17 cellular contexts compared by ENCODE assay signal in the genomic region with DNA sequence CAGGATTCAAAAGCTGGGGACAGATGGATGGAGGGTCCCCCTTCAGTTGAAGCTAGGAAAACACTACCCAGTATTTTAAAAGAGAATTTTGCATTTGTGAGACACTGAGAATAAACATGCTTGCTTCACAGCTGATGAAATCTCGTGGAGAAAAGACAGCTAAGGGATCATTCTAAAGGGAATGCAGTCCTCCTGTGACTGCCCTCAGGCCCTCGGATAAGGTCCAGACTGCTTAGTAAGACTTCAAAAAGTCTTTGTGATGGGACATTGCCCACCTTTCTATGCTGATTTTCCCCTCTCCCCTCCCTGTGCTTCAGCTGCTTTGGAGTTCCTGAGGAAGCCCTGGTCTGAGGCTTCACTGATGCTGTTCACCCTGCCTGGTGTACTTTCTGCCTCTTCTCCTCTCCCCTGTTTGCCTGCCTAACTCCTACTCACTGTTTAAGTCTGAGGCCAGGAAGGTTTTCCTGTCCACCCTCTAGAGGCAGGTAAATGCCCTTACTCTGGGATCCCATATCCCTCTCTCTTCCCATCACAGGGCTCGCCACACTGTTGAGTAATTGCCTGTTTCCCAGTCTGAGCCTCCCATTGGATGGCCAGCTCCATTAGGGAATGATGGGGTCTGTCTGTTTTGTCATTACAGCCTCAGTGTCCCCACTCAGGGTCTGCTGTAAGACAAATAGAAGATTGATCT.
"Had no signal": no experiment of that assay in that cellular context is flagged by ENCODE, and none has a peak within 500 bp of the region (broad histone marks: within the 10 kb centered on the region; RNA-seq: fewer than 3 reads in every experiment).

No MANE protein-coding gene starts in this region.

- ATAC-seq: activated CD8-positive, alpha-beta T cell treated with anti-CD3 and anti-CD28 coated beads for 36 hours; activated T-cell treated with anti-CD3 and anti-CD28 coated beads, Interleukin-2, amount 50 U/mL, for 4 hours; left lung had no signal

- H3K27ac ChIP-seq: breast epithelium, coronary artery, left lung, thyroid gland had no signal

- H3K27me3 ChIP-seq: breast epithelium, left lung, thyroid gland had no signal

- H3K4me3 Mint-ChIP-seq: activated CD4-positive, alpha-beta T cell treated with anti-CD3 and anti-CD28 coated beads, Interleukin-2, amount 10 ng/mL, durations not matched to agents 24 days and 14 days; activated CD8-positive, alpha-beta T cell treated with anti-CD3 and anti-CD28 coated beads for 36 hours; activated naive CD4-positive, alpha-beta T cell treated with anti-CD3 and anti-CD28 coated beads for 36 hours; activated T-cell treated with anti-CD3 and anti-CD28 coated beads, Interleukin-2, amount 50 U/mL, for 4 hours; neural crest cell; T-helper 2 cell treated with Interferon-gamma antibody and Interleukin-4, amounts not matched to agents 5 μg/mL and 100 μg/mL, for 36 hours had no signal

- H3K4me3 ChIP-seq: breast epithelium, coronary artery, left lung, thyroid gland had no signal

- H3K9me3 Mint-ChIP-seq: neural crest cell; T-helper 2 cell treated with Interferon-gamma antibody and Interleukin-4, amounts not matched to agents 5 μg/mL and 100 μg/mL, for 36 hours had no signal

- H3K4me1 Mint-ChIP-seq: activated CD4-positive, alpha-beta T cell treated with anti-CD3 and anti-CD28 coated beads, Interleukin-2, amount 10 ng/mL, durations not matched to agents 24 days and 14 days; neural crest cell had no signal

- FAIRE-seq: endometrium, frontal cortex had no signal

- DNase-seq: activated CD4-positive, alpha-beta T cell treated with anti-CD3 and anti-CD28 coated beads, Interleukin-2, amount 10 ng/mL, durations not matched to agents 24 days and 14 days; activated CD4-positive, CD25-positive, alpha-beta regulatory T cell; activated CD8-positive, alpha-beta T cell treated with anti-CD3 and anti-CD28 coated beads for 36 hours; activated naive CD4-positive, alpha-beta T cell treated with anti-CD3 and anti-CD28 coated beads for 36 hours; activated T-cell treated with anti-CD3 and anti-CD28 coated beads, Interleukin-2, amount 50 U/mL, for 4 hours; left lung; retina; stimulated activated CD4-positive, alpha-beta T cell treated with anti-CD3 and anti-CD28 coated beads, Interleukin-12 subunit alpha, Interleukin-12 subunit beta, amount 100 ng/mL, for 4 hours; stimulated activated CD4-positive, alpha-beta T cell treated with anti-CD3 and anti-CD28 coated beads, Interleukin-2, amount 100 ng/mL, for 24 hours; stimulated activated naive CD4-positive, alpha-beta T cell treated with Interleukin-2 at 50 U/mL for 16 hours; thyroid gland had no signal

- H3K36me3 ChIP-seq: breast epithelium, left lung, thyroid gland had no signal

- H3K9me3 ChIP-seq: breast epithelium, left lung, thyroid gland had no signal

- H3K27ac Mint-ChIP-seq: activated CD4-positive, alpha-beta T cell treated with anti-CD3 and anti-CD28 coated beads, Interleukin-2, amount 10 ng/mL, durations not matched to agents 24 days and 14 days; activated CD8-positive, alpha-beta T cell treated with anti-CD3 and anti-CD28 coated beads for 36 hours; activated naive CD4-positive, alpha-beta T cell treated with anti-CD3 and anti-CD28 coated beads for 36 hours; T-helper 2 cell treated with Interferon-gamma antibody and Interleukin-4, amounts not matched to agents 5 μg/mL and 100 μg/mL, for 36 hours had no signal

- H3K4me1 ChIP-seq: breast epithelium, left lung, thyroid gland had no signal

- H3K27me3 Mint-ChIP-seq: activated CD8-positive, alpha-beta T cell treated with anti-CD3 and anti-CD28 coated beads for 36 hours had no signal
